ENCODE assay signal across 17 cellular contexts in the genomic region with DNA sequence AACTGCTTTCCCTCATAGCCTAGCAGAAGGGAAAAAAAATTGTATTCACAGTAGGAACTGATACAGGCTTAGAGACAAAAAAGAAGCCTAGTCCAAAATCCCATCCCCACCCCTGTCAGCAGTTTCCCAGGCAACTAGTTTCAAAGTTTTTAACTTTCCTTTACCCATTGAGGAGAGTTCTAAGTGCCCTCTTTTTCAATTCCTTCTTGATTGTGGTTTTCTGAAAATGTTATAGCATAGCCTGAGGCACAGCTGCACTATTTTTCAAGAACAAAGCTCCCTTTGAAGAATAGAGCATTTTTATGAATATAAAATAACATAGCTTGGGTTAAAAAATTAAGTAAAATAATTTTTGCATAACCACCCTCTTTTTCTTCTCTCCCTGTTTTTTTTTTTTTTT.
DNase-seq lines count a peak whose midpoint lies in the region; ATAC-seq, FAIRE-seq and TF ChIP-seq lines count a peak whose summit lies in the region.
"Had no signal": no experiment of that assay in that cellular context is flagged by ENCODE, and none has a peak within 500 bp of the region (broad histone marks: within the 10 kb centered on the region; RNA-seq: fewer than 3 reads in every experiment).

No MANE protein-coding gene starts in this region.

- peak overlapping the region; percentile 39 for H2BK120ac ChIP-seq in mesenchymal stem cell (ENCODE audit: low read depth, low read length)

- H2BK5ac ChIP-seq in mesenchymal stem cell (ENCODE audit: low read depth, low read length, poor library complexity, severe bottlenecking): no peak overlapping the region

- CTCF ChIA-PET in endothelial cell of umbilical vein (lab: Charles Lee): interaction anchor here (1.3 kb wide), 1 partner anchor 10 kb away, joined by 3 read pairs; no protein-coding TSS in a partner anchor

- no peak overlapping the region for H2AK5ac ChIP-seq in mesenchymal stem cell (ENCODE audit: low read length, severe bottlenecking)

- peak overlapping the region; percentile 49 for H3K27ac ChIP-seq in endothelial cell of umbilical vein (ENCODE audit: insufficient read depth, low read depth, low read length)
- H3K27ac ChIP-seq in mesenchymal stem cell (ENCODE audit: low read length, poor library complexity, severe bottlenecking): no peak overlapping the region

- H3K27me3 ChIP-seq in endothelial cell of umbilical vein (ENCODE audit: control insufficient read depth in 2 of 2, insufficient read depth in 2 of 2, low read length in 2 of 2) (no peaks in the 10 kb centered on the region), mesenchymal stem cell (ENCODE audit: control insufficient read depth in 1 of 2, insufficient read depth in 1 of 2, low read length in 2 of 2) (no peaks in the 10 kb centered on the region)

- no peak for TF ChIP-seq CTCF in endothelial cell of umbilical vein (IDR thresholded peaks at IDR 0.05; ENCODE audit: extremely low read depth in 1 of 2, insufficient read depth in 1 of 2, low read depth in 1 of 2, low read length in 2 of 2)

- no peaks in the 10 kb centered on the region for H3K9me1 ChIP-seq in endothelial cell of umbilical vein (replicated peaks; ENCODE audit: control insufficient read depth, extremely low read depth, insufficient read depth, low read length)

- no peaks in the 10 kb centered on the region for H3K79me1 ChIP-seq in mesenchymal stem cell (replicated peaks; ENCODE audit: low read length, poor library complexity, severe bottlenecking)

- no TSS peak for BruUV-seq in endothelial cell of umbilical vein (replicated peaks; lab: Mats Ljungman, UMichigan)

- H3K4me3 ChIP-seq in endothelial cell of umbilical vein (replicated peaks in 1 of 3; ENCODE audit: insufficient read depth in 1 of 3, low read depth in 1 of 3, low read length in 3 of 3) (no peak overlapping the region), mesenchymal stem cell (ENCODE audit: insufficient read depth in 1 of 2, low read depth in 1 of 2, low read length in 2 of 2) (no peak overlapping the region)

- H3K4ac ChIP-seq in mesenchymal stem cell (ENCODE audit: low read depth in 1 of 2, low read length in 2 of 2): peak overlapping the region in 1 of 2 experiments; percentile 49

- H3K9ac ChIP-seq in endothelial cell of umbilical vein (replicated peaks; ENCODE audit: extremely low read depth, insufficient read depth, low read length): no peak overlapping the region
- peak overlapping the region; percentile 23 for H3K9ac ChIP-seq in mesenchymal stem cell (ENCODE audit: low read length)
- H3K9ac ChIP-seq: SK-N-SH had no signal

- POLR2A ChIA-PET in endothelial cell of umbilical vein (lab: Charles Lee): interaction anchor here (0.7 kb wide), 1 partner anchor 9 kb away, joined by 3 read pairs; no protein-coding TSS in a partner anchor

- H3K23ac ChIP-seq in mesenchymal stem cell (ENCODE audit: low read length in 2 of 2): no peak overlapping the region

- TF ChIP-seq POLR2A in endothelial cell of umbilical vein (IDR thresholded peaks at IDR 0.05; ENCODE audit: low read depth, low read length): no peak

- no peaks in the 10 kb centered on the region for H3K36me3 ChIP-seq in endothelial cell of umbilical vein (ENCODE audit: control insufficient read depth in 2 of 2, extremely low read depth in 1 of 2, insufficient read depth in 2 of 2, low read length in 2 of 2)
- no peaks in the 10 kb centered on the region for H3K36me3 ChIP-seq in mesenchymal stem cell (ENCODE audit: control insufficient read depth in 1 of 2, insufficient read depth in 2 of 2, low read depth in 1 of 2, low read length in 2 of 2)

- peak overlapping the region in 1 of 2 experiments; percentile 76 for H2BK12ac ChIP-seq in mesenchymal stem cell (ENCODE audit: low read length in 2 of 2)

- H4K8ac ChIP-seq in mesenchymal stem cell (ENCODE audit: low read length): no peak overlapping the region

- DNase-seq in OCI-M1 (lab: John Stamatoyannopoulos, UW): peak; percentile 39
- no peak for DNase-seq in endothelial cell of umbilical vein (ENCODE audit: low read depth, low spot score)
- no peak for DNase-seq in mesenchymal stem cell
- DNase-seq in cerebellar nuclear complex (lab: John Stamatoyannopoulos, UW): no peak
- DNase-seq in HT-29 (ENCODE audit: low spot score): no peak
- no peak for DNase-seq in stimulated activated CD4-positive, alpha-beta T cell treated with anti-CD3 and anti-CD28 coated beads, Interleukin-4, amount 100 ng/mL, for 24 hours
- DNase-seq: CD4-positive, CD25-positive, alpha-beta regulatory T cell; DMS 273 treated with DMSO at 0.1 percent for 48 hours; DMS79 treated with DMSO at 0.1 percent for 48 hours; KG1; NCI-H1105 treated with DMSO at 0.1 percent for 48 hours; NCI-H2029 treated with DMSO at 0.1 percent for 48 hours; NCI-H524; SHP77; SK-N-SH had no signal

- H3K18ac ChIP-seq in mesenchymal stem cell (ENCODE audit: low read depth in 1 of 2, low read length in 2 of 2): peak overlapping the region; percentile 64 to 82

- no peak overlapping the region for H2BK15ac ChIP-seq in mesenchymal stem cell (ENCODE audit: low read depth, poor library complexity, severe bottlenecking)

- H3K9me3 ChIP-seq in endothelial cell of umbilical vein (replicated peaks; ENCODE audit: control insufficient read depth, insufficient read depth, low read length) (no peaks in the 10 kb centered on the region), mesenchymal stem cell (ENCODE audit: control insufficient read depth, low read length) (no peaks in the 10 kb centered on the region)
- H3K9me3 ChIP-seq: Caco-2, SK-N-SH had no signal

- FAIRE-seq in endothelial cell of umbilical vein (lab: Jason Lieb, UNC): no peak

- H2AFZ ChIP-seq in endothelial cell of umbilical vein (ENCODE audit: low read depth, low read length) (peak overlapping the region; percentile 3), mesenchymal stem cell (ENCODE audit: low read depth, low read length) (no peak overlapping the region)

- intact Hi-C loops in endothelial cell of umbilical vein (cut with micrococcal nuclease): no loop called here

- no peaks in the 10 kb centered on the region for H4K20me1 ChIP-seq in endothelial cell of umbilical vein (replicated peaks; ENCODE audit: control insufficient read depth, extremely low read depth, insufficient read depth, low read length)

- no peak for ATAC-seq in HG02938 (IDR thresholded peaks at IDR 0.05; ENCODE audit: unreplicated experiment)

- H3K79me2 ChIP-seq in endothelial cell of umbilical vein (ENCODE audit: control insufficient read depth, insufficient read depth, low read length): no peaks in the 10 kb centered on the region

- no peak overlapping the region for H3K4me2 ChIP-seq in endothelial cell of umbilical vein (ENCODE audit: insufficient read depth, low read length)
- no peak overlapping the region for H3K4me2 ChIP-seq in mesenchymal stem cell (ENCODE audit: low read length, poor library complexity, severe bottlenecking)
- H3K4me2 ChIP-seq: SK-N-SH had no signal

- H3K4me1 ChIP-seq in endothelial cell of umbilical vein (ENCODE audit: control insufficient read depth, extremely low read depth, insufficient read depth, low read length) (peaks cover 13% of the 10 kb centered on the region), mesenchymal stem cell (ENCODE audit: control insufficient read depth, insufficient read depth, low read depth, low read length) (no peaks in the 10 kb centered on the region)

- dilution Hi-C loops in endothelial cell of umbilical vein (cut with MboI; ENCODE audit: extremely low pct_ligation_motif_present, low sequenced_read_pairs): no loop called here

- H4K91ac ChIP-seq in mesenchymal stem cell (ENCODE audit: low read length): no peak overlapping the region

- H3K14ac ChIP-seq in mesenchymal stem cell (ENCODE audit: low read length in 2 of 2): peak overlapping the region in 1 of 2 experiments; percentile 76

TF ChIP-seq in endothelial cell of umbilical vein, 7 proteins besides CTCF, POLR2A, EP300 and RAD21:
- TF ChIP-seq JUN (IDR thresholded peaks at IDR 0.05; ENCODE audit: borderline replicate concordance, insufficient read depth, insufficient read length, low read depth) (no peak), POLR2AphosphoS5 (IDR thresholded peaks at IDR 0.05; ENCODE audit: insufficient read depth, low read depth, low read length) (no peak), GATA2 (IDR thresholded peaks at IDR 0.05; ENCODE audit: insufficient read depth, insufficient read length, low read depth, low read length) (no peak), EZH2 (IDR thresholded peaks at IDR 0.05; ENCODE audit: borderline replicate concordance, low read depth, low read length, severe bottlenecking) (no peak), FOS (IDR thresholded peaks at IDR 0.05; ENCODE audit: borderline replicate concordance, insufficient read depth, low read length) (no peak), MYC (IDR thresholded peaks at IDR 0.05; ENCODE audit: low read depth, low read length) (no peak)
- TF ChIP-seq, protein P1, sequence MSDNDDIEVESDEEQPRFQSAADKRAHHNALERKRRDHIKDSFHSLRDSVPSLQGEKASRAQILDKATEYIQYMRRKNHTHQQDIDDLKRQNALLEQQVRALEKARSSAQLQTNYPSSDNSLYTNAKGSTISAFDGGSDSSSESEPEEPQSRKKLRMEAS (IDR thresholded peaks at IDR 0.05; ENCODE audit: insufficient read depth, insufficient read length): no peak
